In the genomic region with DNA sequence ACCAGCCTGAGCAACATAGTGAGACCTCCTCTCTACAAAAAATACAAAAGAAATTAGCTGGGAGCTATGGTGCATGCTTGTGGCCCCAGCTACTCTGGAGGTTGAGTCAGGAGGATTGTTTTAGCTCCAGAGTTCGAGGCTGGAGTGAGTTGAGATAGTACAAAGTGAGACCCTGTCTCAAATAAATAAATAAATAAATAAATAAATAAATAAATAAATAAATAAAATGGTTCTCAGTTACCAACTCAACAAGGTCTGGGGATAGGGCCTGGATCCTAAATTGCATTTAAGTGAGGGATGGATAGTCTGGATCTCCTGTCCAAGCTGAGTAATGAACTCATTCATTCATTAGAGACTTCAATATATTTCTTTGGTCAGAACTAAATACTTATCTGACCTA, we compare ENCODE assay signal across 8 cellular contexts.
"Had no signal": no experiment of that assay in that cellular context is flagged by ENCODE, and none has a peak within 500 bp of the region (broad histone marks: within the 10 kb centered on the region; RNA-seq: fewer than 3 reads in every experiment).

No MANE protein-coding gene starts in this region.

- H3K4me3 ChIP-seq: GM12878 had no signal

- FAIRE-seq: G401.6, GM12878, GM12891, GM12892, GM18507, GM19239 had no signal

- ATAC-seq: GM12878 had no signal

- DNase-seq: GDM1, GF-D8 had no signal
